In genomic region chr3:150083653-150084037, GRCh38 we compare ENCODE assay signal across 11 cellular contexts.
A peak's percentile ranks its signal among the peaks of the same experiment; 100 is the strongest.
DNase-seq lines count a peak whose midpoint lies in the region; ATAC-seq, FAIRE-seq and TF ChIP-seq lines count a peak whose summit lies in the region.
"Had no signal": no experiment of that assay in that cellular context is flagged by ENCODE, and none has a peak within 500 bp of the region (broad histone marks: within the 10 kb centered on the region; RNA-seq: fewer than 3 reads in every experiment).

No MANE protein-coding gene starts in this region.

- H3K36me3 ChIP-seq in OCI-LY3 (replicated peaks; ENCODE audit: low read depth, low read length) (no peaks in the 10 kb centered on the region), gastrocnemius medialis (no peaks in the 10 kb centered on the region)

- no peak overlapping the region for H3K4me3 Mint-ChIP-seq in activated T-helper 17 cell treated with anti-CD3 and anti-CD28 coated beads, Interleukin-2, amount 50 U/mL, for 72 hours
- H3K4me3 Mint-ChIP-seq: GM23338 had no signal

- no peaks in the 10 kb centered on the region for H4K20me1 ChIP-seq in OCI-LY3 (ENCODE audit: insufficient read depth, low read length)

- peak overlapping the region; percentile 8; the same call in 1 of the 2 replicates for H3K4me2 ChIP-seq in OCI-LY3 (ENCODE audit: low read length)
- H3K4me2 ChIP-seq: GM23338 had no signal

- TF ChIP-seq CTCF in OCI-LY3 (IDR thresholded peaks at IDR 0.05; ENCODE audit: low read depth, low read length), result no peak
- no peak for TF ChIP-seq CTCF in fibroblast of pulmonary artery (IDR thresholded peaks at IDR 0.05; ENCODE audit: low read length, missing control alignments)
- no peak for TF ChIP-seq CTCF in gastrocnemius medialis (IDR thresholded peaks at IDR 0.05 in 4 of 5, conservative IDR thresholded peaks at IDR 0.05 in 1 of 5)

- no peak for TF ChIP-seq POLR2A in gastrocnemius medialis (IDR thresholded peaks at IDR 0.05)

- H3K4me1 ChIP-seq in OCI-LY3 (ENCODE audit: low read length) (0 out of 2 replicates have a peak, but pooled peaks cover 4% of the 10 kb centered on the region), gastrocnemius medialis (peaks cover 20 to 23% of the 10 kb centered on the region in 2 donors)

- ATAC-seq in gastrocnemius medialis (peak; percentile 73 to 77), GM18520 (IDR thresholded peaks at IDR 0.05; ENCODE audit: unreplicated experiment) (no peak)
- ATAC-seq in activated T-helper 17 cell treated with anti-CD3 and anti-CD28 coated beads, Interleukin-2, amount 50 U/mL, for 72 hours (replicated peaks), result no peak
- ATAC-seq: GM23338 had no signal

- H3K36me3 Mint-ChIP-seq in activated T-helper 17 cell treated with anti-CD3 and anti-CD28 coated beads, Interleukin-2, amount 50 U/mL, for 72 hours (ENCODE audit: low read depth), result no peaks in the 10 kb centered on the region

- H3K27me3 Mint-ChIP-seq in activated T-helper 17 cell treated with anti-CD3 and anti-CD28 coated beads, Interleukin-2, amount 50 U/mL, for 72 hours, result peaks cover 10% of the 10 kb centered on the region
- H3K27me3 Mint-ChIP-seq: progenitor cell of endocrine pancreas had no signal

- intact Hi-C loops in gastrocnemius medialis (cut with DNase I; ENCODE audit: low total_unique reads), result no loop called here

- no peaks in the 10 kb centered on the region for H3K79me2 ChIP-seq in OCI-LY3 (ENCODE audit: low read length)

- no peaks in the 10 kb centered on the region for H3K4me1 Mint-ChIP-seq in activated T-helper 17 cell treated with anti-CD3 and anti-CD28 coated beads, Interleukin-2, amount 50 U/mL, for 72 hours

- no peaks in the 10 kb centered on the region for H3K9me3 ChIP-seq in OCI-LY3 (ENCODE audit: insufficient read depth, low read length)
- H3K9me3 ChIP-seq in gastrocnemius medialis, result no peaks in the 10 kb centered on the region

- H3K27ac Mint-ChIP-seq in activated T-helper 17 cell treated with anti-CD3 and anti-CD28 coated beads, Interleukin-2, amount 50 U/mL, for 72 hours, result no peak overlapping the region
- H3K27ac Mint-ChIP-seq: activated T-helper 2 cell treated with anti-CD3 and anti-CD28 coated beads, Interferon-gamma antibody, Interleukin-2, Interleukin-4, amounts not matched to agents 10 μg/mL and 5 μg/mL and 100 μg/mL, durations not matched to agents 14 hours and 24 hours and 36 hours; GM23338; progenitor cell of endocrine pancreas had no signal

- no peak overlapping the region for H3K4me3 ChIP-seq in OCI-LY3 (ENCODE audit: low read length)
- peak overlapping the region; percentile 40 for H3K4me3 ChIP-seq in fibroblast of pulmonary artery (replicated peaks; ENCODE audit: low read depth, low read length)
- peak overlapping the region; percentile 38 to 50 (median 44) for H3K4me3 ChIP-seq in gastrocnemius medialis
- H3K4me3 ChIP-seq: GM23338 had no signal

- no peak overlapping the region for H2AFZ ChIP-seq in OCI-LY3 (ENCODE audit: low read depth, low read length)
- H2AFZ ChIP-seq: GM23338 had no signal

- H3K27me3 ChIP-seq in OCI-LY3 (ENCODE audit: low read depth, low read length) (peaks cover 6% of the 10 kb centered on the region; the same call in 1 of the 2 replicates), gastrocnemius medialis (no peaks in the 10 kb centered on the region)

- no peak overlapping the region for H3K9ac ChIP-seq in OCI-LY3 (ENCODE audit: low read length)

- no peaks in the 10 kb centered on the region for H3K9me3 Mint-ChIP-seq in activated T-helper 17 cell treated with anti-CD3 and anti-CD28 coated beads, Interleukin-2, amount 50 U/mL, for 72 hours
- H3K9me3 Mint-ChIP-seq: activated T-helper 2 cell treated with anti-CD3 and anti-CD28 coated beads, Interferon-gamma antibody, Interleukin-2, Interleukin-4, amounts not matched to agents 10 μg/mL and 5 μg/mL and 100 μg/mL, durations not matched to agents 14 hours and 24 hours and 36 hours had no signal

- in situ Hi-C loops in gastrocnemius medialis (cut with MboI; ENCODE audit: low sequenced_read_pairs in 4 of 4), result no loop called here

- no peak for FAIRE-seq in GM19239 (lab: Jason Lieb, UNC)

- H3K27ac ChIP-seq in OCI-LY3 (ENCODE audit: low read length), result no peak overlapping the region
- H3K27ac ChIP-seq in gastrocnemius medialis, result peak overlapping the region; percentile 71 to 77 (median 76)

- DNase-seq in COR-L47 (lab: John Stamatoyannopoulos, UW), result peak; percentile 24
- peak; percentile 41 for DNase-seq in fibroblast of pulmonary artery (ENCODE audit: low read depth)
- no peak for DNase-seq in gastrocnemius medialis
- DNase-seq in activated CD4-positive, CD25-positive, alpha-beta regulatory T cell treated with anti-CD3 and anti-CD28 coated beads, Interleukin-2, amount 50 U/mL, for 72 hours, result no peak
- DNase-seq in GM19239 (ENCODE audit: insufficient read length, low spot score), result no peak

Comparison
In these comparisons a context has a peak if more than half of its experiments do, and no peak if none do; other contexts are left out.
1. DNase-seq: peak in COR-L47 (single experiment) and fibroblast of pulmonary artery (single experiment); none in gastrocnemius medialis (0 of 2), activated CD4-positive, CD25-positive, alpha-beta regulatory T cell treated with anti-CD3 and anti-CD28 coated beads, Interleukin-2, amount 50 U/mL, for 72 hours (single experiment) and GM19239 (single experiment).
2. ATAC-seq: peak in gastrocnemius medialis (2 of 2); none in GM18520 (single experiment) and activated T-helper 17 cell treated with anti-CD3 and anti-CD28 coated beads, Interleukin-2, amount 50 U/mL, for 72 hours (single experiment).